In genomic region chr10:133509700-133510099, GRCh38 we compare ENCODE assay signal across 9 cellular contexts. TPM values are rescaled to one million over a fixed set of nuclear protein-coding genes. Genes with fewer than 3 reads are reported as not detected.
"Had no signal": no experiment of that assay in that cellular context is flagged by ENCODE, and none has a peak within 500 bp of the region (broad histone marks: within the 10 kb centered on the region; RNA-seq: fewer than 3 reads in every experiment).

No MANE protein-coding gene starts in this region.

- ATAC-seq: HepG2, K562 had no signal

- DNase-seq: IMR-90, KBM-7, KG1 had no signal

- H3K4me3 ChIP-seq: K562 had no signal

- H3K4me1 Mint-ChIP-seq: IgD-negative memory B cell had no signal

- H3K4me3 Mint-ChIP-seq: IgD-negative memory B cell had no signal

- H3K27ac ChIP-seq: HL-60 had no signal

- FAIRE-seq: HepG2, HTR-8/SVneo, K562 had no signal

RNA-seq across cellular contexts. Expression of gene CYP2E1, which starts 17.5 kb away (rescaled TPM):
- total RNA-seq: HT-29 had no signal
- polyA plus RNA-seq: IgD-negative memory B cell had no signal

RNA-seq across cellular contexts. Expression of gene SYCE1, which starts 55.7 kb away (rescaled TPM):
- total RNA-seq: HepG2, HT-29, IMR-90, K562 had no signal
- polyA plus RNA-seq: HepG2, IgD-negative memory B cell, IMR-90, K562 had no signal

RNA-seq across cellular contexts. Expression of gene SCART1, which starts 56.0 kb away (rescaled TPM):
- polyA plus RNA-seq: IgD-negative memory B cell had no signal
